Comparison of ENCODE assay signal across 8 cellular contexts in the genomic region with DNA sequence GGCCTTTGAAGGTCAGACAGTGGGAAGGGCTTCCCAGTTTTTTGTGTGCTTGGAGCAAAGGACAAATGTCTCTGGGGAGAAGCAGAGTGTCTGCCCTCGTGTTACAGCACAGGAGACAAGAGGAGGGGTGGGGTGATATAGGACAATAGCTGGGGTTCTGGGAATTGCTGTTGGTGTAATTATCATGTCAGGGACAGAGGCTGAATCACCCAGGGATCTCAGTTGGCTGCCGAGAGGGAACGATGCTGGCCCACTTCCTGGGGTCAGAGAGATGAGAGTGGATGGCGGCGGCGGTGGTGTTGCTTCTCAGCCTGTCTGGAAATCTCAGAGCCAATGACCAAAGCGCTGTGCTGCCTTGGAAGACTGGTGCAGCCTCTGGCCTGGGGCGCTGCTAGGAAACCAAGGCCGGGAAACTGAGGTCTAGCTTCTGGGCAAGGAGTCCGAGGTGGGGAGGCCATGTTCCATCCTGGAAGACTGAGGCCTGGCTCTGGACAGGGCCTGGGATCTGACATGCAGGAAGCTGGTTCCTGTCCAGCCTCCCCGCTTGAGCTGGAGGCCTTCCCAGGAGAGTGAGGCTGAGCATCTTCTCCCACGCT. TPM values are rescaled to one million over a fixed set of nuclear protein-coding genes. Genes with fewer than 3 reads are reported as not detected.
DNase-seq lines count a peak whose midpoint lies in the region; ATAC-seq and TF ChIP-seq lines count a peak whose summit lies in the region.

No MANE protein-coding gene starts in this region.

- peak overlapping the region; percentile 84; the same call in 1 of the 2 replicates for H3K4me2 ChIP-seq in OCI-LY7 (ENCODE audit: low read length)
- peak overlapping the region; percentile 82 for H3K4me2 ChIP-seq in fibroblast of lung (ENCODE audit: extremely low read depth, insufficient read depth, low read length)

- POLR2A ChIA-PET in OCI-LY7 (lab: Charles Lee) = interaction anchor here (1.6 kb wide), 1 partner anchor 11 kb away, joined by 4 read pairs; no protein-coding TSS in a partner anchor

- no peak overlapping the region for H3K27ac ChIP-seq in OCI-LY7 (ENCODE audit: low read depth, low read length, poor library complexity, severe bottlenecking)
- peak overlapping the region; percentile 79 for H3K27ac ChIP-seq in fibroblast of lung (ENCODE audit: insufficient read depth, low read length)
- peak overlapping the region; percentile 65 to 98 for H3K27ac ChIP-seq in prostate gland

- TF ChIP-seq CTCF in OCI-LY7 (conservative IDR thresholded peaks at IDR 0.05; ENCODE audit: low read length) (no peak), fibroblast of lung (conservative IDR thresholded peaks at IDR 0.05 in 1 of 2, IDR thresholded peaks at IDR 0.05 in 1 of 2; ENCODE audit: low read depth in 1 of 2, low read length in 2 of 2) (no peak), prostate gland (IDR thresholded peaks at IDR 0.05) (no peak)

- WGBS in prostate gland = 65% methylated on average over 12 of the region's 12 CpGs

- no TSS peak for BruUV-seq in OCI-LY7 (replicated peaks; lab: Mats Ljungman, UMichigan)

- H3K9me3 ChIP-seq in OCI-LY7 (ENCODE audit: low read length) (no peaks in the 10 kb centered on the region), fibroblast of lung (ENCODE audit: control insufficient read depth, insufficient read depth, low read depth, low read length) (no peaks in the 10 kb centered on the region), prostate gland (no peaks in the 10 kb centered on the region)

- H3K79me2 ChIP-seq in OCI-LY7 (ENCODE audit: insufficient read depth, low read depth, low read length) (no peaks in the 10 kb centered on the region), fibroblast of lung (ENCODE audit: control insufficient read depth, insufficient read depth, low read length) (no peaks in the 10 kb centered on the region)

- H4K20me1 ChIP-seq in OCI-LY7 (ENCODE audit: insufficient read depth, low read length) (no peaks in the 10 kb centered on the region), fibroblast of lung (ENCODE audit: control insufficient read depth, extremely low read depth, insufficient read depth, low read length) (no peaks in the 10 kb centered on the region)

- no peak overlapping the region for H3K9ac ChIP-seq in fibroblast of lung (ENCODE audit: insufficient read depth, low read length)

- ATAC-seq in GM19035 (IDR thresholded peaks at IDR 0.05; ENCODE audit: unreplicated experiment) (no peak), GM21786 (IDR thresholded peaks at IDR 0.05; ENCODE audit: unreplicated experiment) (no peak)

- H3K27me3 ChIP-seq in fibroblast of lung (ENCODE audit: control insufficient read depth, insufficient read depth, low read length) = no peaks in the 10 kb centered on the region
- H3K27me3 ChIP-seq in prostate gland (replicated peaks; ENCODE audit: insufficient read depth) = no peaks in the 10 kb centered on the region

- peak; percentile 22 for DNase-seq in DMS153 (lab: John Stamatoyannopoulos, UW)
- DNase-seq in OCI-LY7 (ENCODE audit: low spot score) = no peak
- DNase-seq in fibroblast of lung (ENCODE audit: low read depth in 2 of 2) = peak; percentile 42 to 73
- no peak for DNase-seq in prostate gland (ENCODE audit: low spot score)
- DNase-seq in amygdala (lab: John Stamatoyannopoulos, UW) = no peak
- no peak for DNase-seq in 8988T

- no peaks in the 10 kb centered on the region for H3K9me2 ChIP-seq in OCI-LY7 (ENCODE audit: insufficient read depth, low read length)

- intact Hi-C loops in OCI-LY7 (cut with micrococcal nuclease; ENCODE audit: unreplicated experiment) (no loop called here), prostate gland (cut with DNase I) (no loop called here)

- H2AFZ ChIP-seq in OCI-LY7 (ENCODE audit: low read length) (no peak overlapping the region), fibroblast of lung (ENCODE audit: low read length) (no peak overlapping the region)

- CTCF ChIA-PET in OCI-LY7 (lab: Charles Lee; ENCODE audit: unreplicated experiment) = interaction anchor here (0.6 kb wide), 1 partner anchor 20 kb away, joined by 3 read pairs; no protein-coding TSS in a partner anchor

- H3K4me3 ChIP-seq in OCI-LY7 (ENCODE audit: low read depth, low read length, poor library complexity, severe bottlenecking) = no peak overlapping the region
- H3K4me3 ChIP-seq in fibroblast of lung (replicated peaks in 1 of 4; ENCODE audit: control extremely low read depth in 1 of 4, insufficient read depth in 1 of 4, low read depth in 3 of 4, low read length in 4 of 4) = peak overlapping the region in 2 of 4 experiments; percentile 29 to 54
- H3K4me3 ChIP-seq in prostate gland = no peak overlapping the region

- H3K4me1 ChIP-seq in OCI-LY7 (ENCODE audit: insufficient read depth, low read length, poor library complexity, severe bottlenecking) (peaks cover 21% of the 10 kb centered on the region), fibroblast of lung (ENCODE audit: control insufficient read depth, extremely low read depth, insufficient read depth, low read length) (peaks cover 25% of the 10 kb centered on the region), prostate gland (replicated peaks) (peaks cover 5% of the 10 kb centered on the region)

- TF ChIP-seq POLR2A in prostate gland (IDR thresholded peaks at IDR 0.05) = no peak

- H3K36me3 ChIP-seq in OCI-LY7 (ENCODE audit: insufficient read depth, low read length) = peaks cover 21% of the 10 kb centered on the region; the same call in 1 of the 2 replicates
- H3K36me3 ChIP-seq in fibroblast of lung (ENCODE audit: control insufficient read depth, insufficient read depth, low read length) = peaks cover 2% of the 10 kb centered on the region
- H3K36me3 ChIP-seq in prostate gland = peaks cover 0 to 6% of the 10 kb centered on the region in 2 donors

RNA-seq across cellular contexts. Expression of gene INAFM1, which starts 1.3 kb away (rescaled TPM):
- 4.6 and 5.0 TPM in 2 replicates for total RNA-seq in OCI-LY7 (2014; rRNA removed; shearing (Covaris generic))
- 7.6 and 10.3 TPM in 2 replicates for total RNA-seq in OCI-LY7 (2022)
- 1.8 and 3.6 TPM in 2 replicates for total RNA-seq in fibroblast of lung
- polyA plus RNA-seq in fibroblast of lung = 1.9 and 2.0 TPM in 2 replicates
- polyA plus RNA-seq in fibroblast of lung (2012) = 17.9 and 20.4 TPM in 2 replicates
- polyA minus RNA-seq in fibroblast of lung (ENCODE audit: low replicate concordance) = 2.7 and 5.7 TPM in 2 replicates
- total RNA-seq in prostate gland = 10 to 100 TPM; 11.4 to 30.2 TPM

RNA-seq across cellular contexts. Expression of gene CCDC9, which starts 19.6 kb away (rescaled TPM):
- 6.5 and 7.9 TPM in 2 replicates for total RNA-seq in OCI-LY7 (2014; rRNA removed; shearing (Covaris generic))
- 19.3 and 19.7 TPM in 2 replicates for total RNA-seq in OCI-LY7 (2022)
- 8.0 and 8.1 TPM in 2 replicates for total RNA-seq in fibroblast of lung
- polyA plus RNA-seq in fibroblast of lung = 5.4 and 7.2 TPM in 2 replicates
- 20.0 and 24.8 TPM in 2 replicates for polyA plus RNA-seq in fibroblast of lung (2012)
- 2.1 and 29.6 TPM in 2 replicates for polyA minus RNA-seq in fibroblast of lung (ENCODE audit: low replicate concordance)
- total RNA-seq in prostate gland = 10 to 100 TPM; 27.9 to 48.7 TPM

RNA-seq across cellular contexts. Expression of gene C5AR1, which starts 33.7 kb away (rescaled TPM):
- total RNA-seq in OCI-LY7 (2014; rRNA removed; shearing (Covaris generic)) = not detected in 2 replicates
- total RNA-seq in OCI-LY7 (2022) (1.1 TPM in 1 of 2 replicates, not detected in the other), fibroblast of lung (under 0.01 and 0.33 TPM in 2 replicates), prostate gland (1 to 10 TPM; 1.6 to 4.6 TPM)
- polyA plus RNA-seq in fibroblast of lung = 0.73 and 0.81 TPM in 2 replicates
- polyA plus RNA-seq in fibroblast of lung (2012) = 0.46 and 0.72 TPM in 2 replicates
- polyA minus RNA-seq in fibroblast of lung (ENCODE audit: low replicate concordance) = 0.71 TPM in 1 of 2 replicates, not detected in the other

RNA-seq across cellular contexts. Expression of gene BBC3, which starts 45.0 kb away (rescaled TPM):
- total RNA-seq in OCI-LY7 (2014; rRNA removed; shearing (Covaris generic)) = 6.9 and 8.9 TPM in 2 replicates
- total RNA-seq in OCI-LY7 (2022) (10.5 and 13.2 TPM in 2 replicates), fibroblast of lung (37.7 and 38.3 TPM in 2 replicates), prostate gland (10 to 100 TPM; 11.1 to 12.8 TPM)
- polyA plus RNA-seq in fibroblast of lung = 1.4 and 2.4 TPM in 2 replicates
- 6.2 and 8.5 TPM in 2 replicates for polyA plus RNA-seq in fibroblast of lung (2012)
- polyA minus RNA-seq in fibroblast of lung (ENCODE audit: low replicate concordance) = 2.6 and 3.8 TPM in 2 replicates

RNA-seq across cellular contexts. Expression of gene C5AR2, which starts 56.0 kb away (rescaled TPM):
- total RNA-seq in OCI-LY7 (2014; rRNA removed; shearing (Covaris generic)) = 0.70 and 2.9 TPM in 2 replicates
- total RNA-seq in OCI-LY7 (2022) (2.6 and 3.5 TPM in 2 replicates), fibroblast of lung (under 0.01 TPM in 1 of 2 replicates, not detected in the other), prostate gland (1 to 10 TPM in 1 of 2 donors, not detected in 1; 1.9 TPM)
- polyA plus RNA-seq in fibroblast of lung = 0.02 and 0.08 TPM in 2 replicates
- 0.03 TPM in 1 of 2 replicates, not detected in the other for polyA plus RNA-seq in fibroblast of lung (2012)
- 0.07 TPM in 1 of 2 replicates, not detected in the other for polyA minus RNA-seq in fibroblast of lung (ENCODE audit: low replicate concordance)

Comparison
In these comparisons a context has a peak if more than half of its experiments do, and no peak if none do; other contexts are left out.
1. DNase-seq: peak in DMS153 (single experiment) and fibroblast of lung (2 of 2); none in OCI-LY7 (single experiment), prostate gland (single experiment), amygdala (0 of 56) and 8988T (single experiment).